15 cellular contexts compared by ENCODE assay signal in genomic region chr1:222522105-222522915, GRCh38. TPM values are rescaled to one million over a fixed set of nuclear protein-coding genes. Genes with fewer than 3 reads are reported as not detected.
"Had no signal": no experiment of that assay in that cellular context is flagged by ENCODE, and none has a peak within 500 bp of the region (broad histone marks: within the 10 kb centered on the region; RNA-seq: fewer than 3 reads in every experiment).

No MANE protein-coding gene starts in this region.

- H3K36me3 ChIP-seq: right atrium auricular region, tibial artery, vagina had no signal

- H3K27ac ChIP-seq: right atrium auricular region, tibial artery, vagina had no signal

- FAIRE-seq: endothelial cell of umbilical vein, small intestine, TTC549 had no signal

- H3K4me3 ChIP-seq: lung, right atrium auricular region, tibial artery, vagina had no signal

- DNase-seq: activated CD4-positive, alpha-beta T cell treated with anti-CD3 and anti-CD28 coated beads, Interleukin-2, amount 50 U/mL, for 1 hour; activated CD4-positive, CD25-positive, alpha-beta regulatory T cell; activated effector memory CD4-positive, alpha-beta T cell treated with anti-CD3 and anti-CD28 coated beads, Interleukin-2, amount 50 U/mL, for 16 hours; activated T-cell treated with anti-CD3 and anti-CD28 coated beads, Interleukin-2, amount 50 U/mL, for 1 hour; naive thymus-derived CD4-positive, alpha-beta T cell; posterior cingulate gyrus; small intestine; tibial artery had no signal

- H3K27me3 ChIP-seq: right atrium auricular region, tibial artery, vagina had no signal

- H3K9me3 ChIP-seq: right atrium auricular region, tibial artery, vagina had no signal

- ATAC-seq: activated naive CD4-positive, alpha-beta T cell treated with anti-CD3 and anti-CD28 coated beads, Interleukin-2, amount 50 U/mL, for 72 hours; naive thymus-derived CD4-positive, alpha-beta T cell had no signal

- H3K4me1 ChIP-seq: right atrium auricular region, tibial artery, vagina had no signal

RNA-seq across cellular contexts. Expression of gene HHIPL2, which starts 25.6 kb away (rescaled TPM):
- total RNA-seq: endothelial cell of umbilical vein, mononuclear cell, vagina had no signal
- polyA plus RNA-seq: naive thymus-derived CD4-positive, alpha-beta T cell had no signal
